ENCODE assay signal across 1 cellular context in the genomic region with DNA sequence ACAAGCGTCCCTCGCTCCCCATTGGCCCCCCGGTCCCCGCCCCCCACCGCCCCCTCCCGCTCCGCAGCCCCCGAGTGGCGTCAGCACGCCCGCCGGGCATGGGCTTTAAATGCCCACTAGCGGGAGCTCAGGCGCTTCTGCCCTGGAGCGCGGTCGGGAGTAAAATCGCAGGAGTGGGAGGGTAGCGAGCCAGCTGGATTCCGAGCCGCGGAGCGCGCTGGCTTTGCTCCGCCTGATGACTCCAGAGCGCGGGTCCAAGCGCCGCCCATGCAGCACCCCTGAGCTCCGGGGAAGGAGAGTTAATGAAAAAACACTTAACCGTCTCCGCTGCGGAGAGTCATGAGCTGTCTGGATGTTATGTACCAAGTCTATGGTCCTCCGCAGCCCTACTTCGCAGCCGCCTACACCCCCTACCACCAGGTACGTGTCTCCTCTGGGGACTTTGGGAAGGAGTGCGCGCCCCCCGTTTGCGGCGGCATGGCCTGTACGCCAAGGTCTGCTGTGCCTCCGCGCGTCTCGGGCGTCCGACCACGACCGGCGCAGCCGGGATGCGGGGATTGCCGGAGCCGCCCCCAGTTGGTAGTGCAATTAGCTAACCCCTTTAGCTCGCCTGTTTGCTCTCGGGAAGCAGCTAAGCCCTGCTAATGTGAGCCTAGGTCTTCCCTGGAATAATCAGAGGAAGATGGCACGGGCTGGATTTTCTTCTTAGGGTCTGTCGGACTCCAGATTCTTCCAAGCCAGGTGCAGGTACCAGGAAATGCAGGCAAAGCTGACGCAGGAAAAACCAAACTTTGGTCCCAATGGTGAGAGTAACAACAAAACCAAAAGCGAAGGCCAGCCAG.
TF ChIP-seq lines count a peak whose summit lies in the region.

A gene with protein sequence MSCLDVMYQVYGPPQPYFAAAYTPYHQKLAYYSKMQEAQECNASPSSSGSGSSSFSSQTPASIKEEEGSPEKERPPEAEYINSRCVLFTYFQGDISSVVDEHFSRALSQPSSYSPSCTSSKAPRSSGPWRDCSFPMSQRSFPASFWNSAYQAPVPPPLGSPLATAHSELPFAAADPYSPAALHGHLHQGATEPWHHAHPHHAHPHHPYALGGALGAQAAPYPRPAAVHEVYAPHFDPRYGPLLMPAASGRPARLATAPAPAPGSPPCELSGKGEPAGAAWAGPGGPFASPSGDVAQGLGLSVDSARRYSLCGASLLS (plus strand): TSS at position 134 of the 842 bp plus-strand sequence. CDS start 206 bp downstream, at position 340.

TF ChIP-seq in HepG2, 621 proteins besides CTCF, POLR2A, EP300 and RAD21 (continued from another document and continues in another):
- TF ChIP-seq, protein P1, sequence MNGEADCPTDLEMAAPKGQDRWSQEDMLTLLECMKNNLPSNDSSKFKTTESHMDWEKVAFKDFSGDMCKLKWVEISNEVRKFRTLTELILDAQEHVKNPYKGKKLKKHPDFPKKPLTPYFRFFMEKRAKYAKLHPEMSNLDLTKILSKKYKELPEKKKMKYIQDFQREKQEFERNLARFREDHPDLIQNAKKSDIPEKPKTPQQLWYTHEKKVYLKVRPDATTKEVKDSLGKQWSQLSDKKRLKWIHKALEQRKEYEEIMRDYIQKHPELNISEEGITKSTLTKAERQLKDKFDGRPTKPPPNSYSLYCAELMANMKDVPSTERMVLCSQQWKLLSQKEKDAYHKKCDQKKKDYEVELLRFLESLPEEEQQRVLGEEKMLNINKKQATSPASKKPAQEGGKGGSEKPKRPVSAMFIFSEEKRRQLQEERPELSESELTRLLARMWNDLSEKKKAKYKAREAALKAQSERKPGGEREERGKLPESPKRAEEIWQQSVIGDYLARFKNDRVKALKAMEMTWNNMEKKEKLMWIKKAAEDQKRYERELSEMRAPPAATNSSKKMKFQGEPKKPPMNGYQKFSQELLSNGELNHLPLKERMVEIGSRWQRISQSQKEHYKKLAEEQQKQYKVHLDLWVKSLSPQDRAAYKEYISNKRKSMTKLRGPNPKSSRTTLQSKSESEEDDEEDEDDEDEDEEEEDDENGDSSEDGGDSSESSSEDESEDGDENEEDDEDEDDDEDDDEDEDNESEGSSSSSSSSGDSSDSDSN (CRISPR knock-in tag; IDR thresholded peaks at IDR 0.05), result peak; percentile 34; the same call in 1 of the 2 replicates
- 0 out of 2 replicates have a peak, but pooled peaks have one; percentile 42 for TF ChIP-seq HNRNPL (IDR thresholded peaks at IDR 0.05; ENCODE audit: low read depth, low read length)
- peak; percentile 98 for TF ChIP-seq EZH2 (conservative IDR thresholded peaks at IDR 0.05; ENCODE audit: low read depth, low read length)
- TF ChIP-seq, protein P2, sequence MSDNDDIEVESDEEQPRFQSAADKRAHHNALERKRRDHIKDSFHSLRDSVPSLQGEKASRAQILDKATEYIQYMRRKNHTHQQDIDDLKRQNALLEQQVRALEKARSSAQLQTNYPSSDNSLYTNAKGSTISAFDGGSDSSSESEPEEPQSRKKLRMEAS (IDR thresholded peaks at IDR 0.05), result 0 out of 2 replicates have a peak, but pooled peaks have one; percentile 19
- TF ChIP-seq, protein P3, sequence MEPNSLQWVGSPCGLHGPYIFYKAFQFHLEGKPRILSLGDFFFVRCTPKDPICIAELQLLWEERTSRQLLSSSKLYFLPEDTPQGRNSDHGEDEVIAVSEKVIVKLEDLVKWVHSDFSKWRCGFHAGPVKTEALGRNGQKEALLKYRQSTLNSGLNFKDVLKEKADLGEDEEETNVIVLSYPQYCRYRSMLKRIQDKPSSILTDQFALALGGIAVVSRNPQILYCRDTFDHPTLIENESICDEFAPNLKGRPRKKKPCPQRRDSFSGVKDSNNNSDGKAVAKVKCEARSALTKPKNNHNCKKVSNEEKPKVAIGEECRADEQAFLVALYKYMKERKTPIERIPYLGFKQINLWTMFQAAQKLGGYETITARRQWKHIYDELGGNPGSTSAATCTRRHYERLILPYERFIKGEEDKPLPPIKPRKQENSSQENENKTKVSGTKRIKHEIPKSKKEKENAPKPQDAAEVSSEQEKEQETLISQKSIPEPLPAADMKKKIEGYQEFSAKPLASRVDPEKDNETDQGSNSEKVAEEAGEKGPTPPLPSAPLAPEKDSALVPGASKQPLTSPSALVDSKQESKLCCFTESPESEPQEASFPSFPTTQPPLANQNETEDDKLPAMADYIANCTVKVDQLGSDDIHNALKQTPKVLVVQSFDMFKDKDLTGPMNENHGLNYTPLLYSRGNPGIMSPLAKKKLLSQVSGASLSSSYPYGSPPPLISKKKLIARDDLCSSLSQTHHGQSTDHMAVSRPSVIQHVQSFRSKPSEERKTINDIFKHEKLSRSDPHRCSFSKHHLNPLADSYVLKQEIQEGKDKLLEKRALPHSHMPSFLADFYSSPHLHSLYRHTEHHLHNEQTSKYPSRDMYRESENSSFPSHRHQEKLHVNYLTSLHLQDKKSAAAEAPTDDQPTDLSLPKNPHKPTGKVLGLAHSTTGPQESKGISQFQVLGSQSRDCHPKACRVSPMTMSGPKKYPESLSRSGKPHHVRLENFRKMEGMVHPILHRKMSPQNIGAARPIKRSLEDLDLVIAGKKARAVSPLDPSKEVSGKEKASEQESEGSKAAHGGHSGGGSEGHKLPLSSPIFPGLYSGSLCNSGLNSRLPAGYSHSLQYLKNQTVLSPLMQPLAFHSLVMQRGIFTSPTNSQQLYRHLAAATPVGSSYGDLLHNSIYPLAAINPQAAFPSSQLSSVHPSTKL (CRISPR knock-in tag; IDR thresholded peaks at IDR 0.05), result no peak
- TF ChIP-seq ZNF547 (CRISPR knock-in tag; IDR thresholded peaks at IDR 0.05), result peak; percentile 57; the same call in 1 of the 2 replicates
- no peak for TF ChIP-seq PAF1 (CRISPR knock-in tag; IDR thresholded peaks at IDR 0.05)
- no peak for TF ChIP-seq CEBPB (IDR thresholded peaks at IDR 0.05; ENCODE audit: borderline replicate concordance, low read depth, low read length)
- no peak for TF ChIP-seq GABPA (IDR thresholded peaks at IDR 0.05; ENCODE audit: low read depth, low read length)
- no peak for TF ChIP-seq GABPA (CRISPR knock-in tag; IDR thresholded peaks at IDR 0.05; ENCODE audit: low read depth)
- TF ChIP-seq, protein P4, sequence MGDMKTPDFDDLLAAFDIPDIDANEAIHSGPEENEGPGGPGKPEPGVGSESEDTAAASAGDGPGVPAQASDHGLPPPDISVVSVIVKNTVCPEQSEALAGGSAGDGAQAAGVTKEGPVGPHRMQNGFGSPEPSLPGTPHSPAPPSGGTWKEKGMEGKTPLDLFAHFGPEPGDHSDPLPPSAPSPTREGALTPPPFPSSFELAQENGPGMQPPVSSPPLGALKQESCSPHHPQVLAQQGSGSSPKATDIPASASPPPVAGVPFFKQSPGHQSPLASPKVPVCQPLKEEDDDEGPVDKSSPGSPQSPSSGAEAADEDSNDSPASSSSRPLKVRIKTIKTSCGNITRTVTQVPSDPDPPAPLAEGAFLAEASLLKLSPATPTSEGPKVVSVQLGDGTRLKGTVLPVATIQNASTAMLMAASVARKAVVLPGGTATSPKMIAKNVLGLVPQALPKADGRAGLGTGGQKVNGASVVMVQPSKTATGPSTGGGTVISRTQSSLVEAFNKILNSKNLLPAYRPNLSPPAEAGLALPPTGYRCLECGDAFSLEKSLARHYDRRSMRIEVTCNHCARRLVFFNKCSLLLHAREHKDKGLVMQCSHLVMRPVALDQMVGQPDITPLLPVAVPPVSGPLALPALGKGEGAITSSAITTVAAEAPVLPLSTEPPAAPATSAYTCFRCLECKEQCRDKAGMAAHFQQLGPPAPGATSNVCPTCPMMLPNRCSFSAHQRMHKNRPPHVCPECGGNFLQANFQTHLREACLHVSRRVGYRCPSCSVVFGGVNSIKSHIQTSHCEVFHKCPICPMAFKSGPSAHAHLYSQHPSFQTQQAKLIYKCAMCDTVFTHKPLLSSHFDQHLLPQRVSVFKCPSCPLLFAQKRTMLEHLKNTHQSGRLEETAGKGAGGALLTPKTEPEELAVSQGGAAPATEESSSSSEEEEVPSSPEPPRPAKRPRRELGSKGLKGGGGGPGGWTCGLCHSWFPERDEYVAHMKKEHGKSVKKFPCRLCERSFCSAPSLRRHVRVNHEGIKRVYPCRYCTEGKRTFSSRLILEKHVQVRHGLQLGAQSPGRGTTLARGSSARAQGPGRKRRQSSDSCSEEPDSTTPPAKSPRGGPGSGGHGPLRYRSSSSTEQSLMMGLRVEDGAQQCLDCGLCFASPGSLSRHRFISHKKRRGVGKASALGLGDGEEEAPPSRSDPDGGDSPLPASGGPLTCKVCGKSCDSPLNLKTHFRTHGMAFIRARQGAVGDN (CRISPR knock-in tag; IDR thresholded peaks at IDR 0.05), result peak; percentile 46; the same call in 1 of the 2 replicates
- no peak for TF ChIP-seq ZNF747 (CRISPR knock-in tag; IDR thresholded peaks at IDR 0.05; ENCODE audit: borderline replicate concordance)
- TF ChIP-seq ATRX (CRISPR knock-in tag; IDR thresholded peaks at IDR 0.05; ENCODE audit: borderline replicate concordance), result no peak
- TF ChIP-seq KMT2A (CRISPR knock-in tag; IDR thresholded peaks at IDR 0.05), result no peak
- TF ChIP-seq REXO4 (CRISPR knock-in tag; IDR thresholded peaks at IDR 0.05; ENCODE audit: borderline replicate concordance), result no peak
- TF ChIP-seq, protein P5, sequence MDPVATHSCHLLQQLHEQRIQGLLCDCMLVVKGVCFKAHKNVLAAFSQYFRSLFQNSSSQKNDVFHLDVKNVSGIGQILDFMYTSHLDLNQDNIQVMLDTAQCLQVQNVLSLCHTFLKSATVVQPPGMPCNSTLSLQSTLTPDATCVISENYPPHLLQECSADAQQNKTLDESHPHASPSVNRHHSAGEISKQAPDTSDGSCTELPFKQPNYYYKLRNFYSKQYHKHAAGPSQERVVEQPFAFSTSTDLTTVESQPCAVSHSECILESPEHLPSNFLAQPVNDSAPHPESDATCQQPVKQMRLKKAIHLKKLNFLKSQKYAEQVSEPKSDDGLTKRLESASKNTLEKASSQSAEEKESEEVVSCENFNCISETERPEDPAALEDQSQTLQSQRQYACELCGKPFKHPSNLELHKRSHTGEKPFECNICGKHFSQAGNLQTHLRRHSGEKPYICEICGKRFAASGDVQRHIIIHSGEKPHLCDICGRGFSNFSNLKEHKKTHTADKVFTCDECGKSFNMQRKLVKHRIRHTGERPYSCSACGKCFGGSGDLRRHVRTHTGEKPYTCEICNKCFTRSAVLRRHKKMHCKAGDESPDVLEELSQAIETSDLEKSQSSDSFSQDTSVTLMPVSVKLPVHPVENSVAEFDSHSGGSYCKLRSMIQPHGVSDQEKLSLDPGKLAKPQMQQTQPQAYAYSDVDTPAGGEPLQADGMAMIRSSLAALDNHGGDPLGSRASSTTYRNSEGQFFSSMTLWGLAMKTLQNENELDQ (CRISPR knock-in tag; IDR thresholded peaks at IDR 0.05; ENCODE audit: borderline replicate concordance), result no peak
- TF ChIP-seq RXRA (CRISPR knock-in tag; IDR thresholded peaks at IDR 0.05), result no peak
- TF ChIP-seq ZNF605 (CRISPR knock-in tag; IDR thresholded peaks at IDR 0.05), result no peak
- TF ChIP-seq POGZ (CRISPR knock-in tag; IDR thresholded peaks at IDR 0.05), result no peak
- no peak for TF ChIP-seq MYNN (CRISPR knock-in tag; IDR thresholded peaks at IDR 0.05; ENCODE audit: low read depth)
- TF ChIP-seq, protein P6, sequence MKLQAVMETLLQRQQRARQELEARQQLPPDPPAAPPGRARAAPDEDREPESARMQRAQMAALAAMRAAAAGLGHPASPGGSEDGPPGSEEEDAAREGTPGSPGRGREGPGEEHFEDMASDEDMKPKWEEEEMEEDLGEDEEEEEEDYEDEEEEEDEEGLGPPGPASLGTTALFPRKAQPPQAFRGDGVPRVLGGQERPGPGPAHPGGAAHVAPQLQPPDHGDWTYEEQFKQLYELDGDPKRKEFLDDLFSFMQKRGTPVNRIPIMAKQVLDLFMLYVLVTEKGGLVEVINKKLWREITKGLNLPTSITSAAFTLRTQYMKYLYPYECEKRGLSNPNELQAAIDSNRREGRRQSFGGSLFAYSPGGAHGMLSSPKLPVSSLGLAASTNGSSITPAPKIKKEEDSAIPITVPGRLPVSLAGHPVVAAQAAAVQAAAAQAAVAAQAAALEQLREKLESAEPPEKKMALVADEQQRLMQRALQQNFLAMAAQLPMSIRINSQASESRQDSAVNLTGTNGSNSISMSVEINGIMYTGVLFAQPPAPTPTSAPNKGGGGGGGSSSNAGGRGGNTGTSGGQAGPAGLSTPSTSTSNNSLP (IDR thresholded peaks at IDR 0.05; ENCODE audit: low read depth, low read length), result no peak
- TF ChIP-seq, protein P7, sequence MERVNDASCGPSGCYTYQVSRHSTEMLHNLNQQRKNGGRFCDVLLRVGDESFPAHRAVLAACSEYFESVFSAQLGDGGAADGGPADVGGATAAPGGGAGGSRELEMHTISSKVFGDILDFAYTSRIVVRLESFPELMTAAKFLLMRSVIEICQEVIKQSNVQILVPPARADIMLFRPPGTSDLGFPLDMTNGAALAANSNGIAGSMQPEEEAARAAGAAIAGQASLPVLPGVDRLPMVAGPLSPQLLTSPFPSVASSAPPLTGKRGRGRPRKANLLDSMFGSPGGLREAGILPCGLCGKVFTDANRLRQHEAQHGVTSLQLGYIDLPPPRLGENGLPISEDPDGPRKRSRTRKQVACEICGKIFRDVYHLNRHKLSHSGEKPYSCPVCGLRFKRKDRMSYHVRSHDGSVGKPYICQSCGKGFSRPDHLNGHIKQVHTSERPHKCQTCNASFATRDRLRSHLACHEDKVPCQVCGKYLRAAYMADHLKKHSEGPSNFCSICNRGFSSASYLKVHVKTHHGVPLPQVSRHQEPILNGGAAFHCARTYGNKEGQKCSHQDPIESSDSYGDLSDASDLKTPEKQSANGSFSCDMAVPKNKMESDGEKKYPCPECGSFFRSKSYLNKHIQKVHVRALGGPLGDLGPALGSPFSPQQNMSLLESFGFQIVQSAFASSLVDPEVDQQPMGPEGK (CRISPR knock-in tag; IDR thresholded peaks at IDR 0.05), result peak; percentile 32; the same call in 1 of the 2 replicates
- TF ChIP-seq, protein P8, sequence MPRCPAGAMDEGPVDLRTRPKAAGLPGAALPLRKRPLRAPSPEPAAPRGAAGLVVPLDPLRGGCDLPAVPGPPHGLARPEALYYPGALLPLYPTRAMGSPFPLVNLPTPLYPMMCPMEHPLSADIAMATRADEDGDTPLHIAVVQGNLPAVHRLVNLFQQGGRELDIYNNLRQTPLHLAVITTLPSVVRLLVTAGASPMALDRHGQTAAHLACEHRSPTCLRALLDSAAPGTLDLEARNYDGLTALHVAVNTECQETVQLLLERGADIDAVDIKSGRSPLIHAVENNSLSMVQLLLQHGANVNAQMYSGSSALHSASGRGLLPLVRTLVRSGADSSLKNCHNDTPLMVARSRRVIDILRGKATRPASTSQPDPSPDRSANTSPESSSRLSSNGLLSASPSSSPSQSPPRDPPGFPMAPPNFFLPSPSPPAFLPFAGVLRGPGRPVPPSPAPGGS (CRISPR knock-in tag; IDR thresholded peaks at IDR 0.05), result 0 out of 2 replicates have a peak, but pooled peaks have one; percentile 43
- no peak for TF ChIP-seq PPARG (CRISPR knock-in tag; conservative IDR thresholded peaks at IDR 0.05)
- TF ChIP-seq, protein P9, sequence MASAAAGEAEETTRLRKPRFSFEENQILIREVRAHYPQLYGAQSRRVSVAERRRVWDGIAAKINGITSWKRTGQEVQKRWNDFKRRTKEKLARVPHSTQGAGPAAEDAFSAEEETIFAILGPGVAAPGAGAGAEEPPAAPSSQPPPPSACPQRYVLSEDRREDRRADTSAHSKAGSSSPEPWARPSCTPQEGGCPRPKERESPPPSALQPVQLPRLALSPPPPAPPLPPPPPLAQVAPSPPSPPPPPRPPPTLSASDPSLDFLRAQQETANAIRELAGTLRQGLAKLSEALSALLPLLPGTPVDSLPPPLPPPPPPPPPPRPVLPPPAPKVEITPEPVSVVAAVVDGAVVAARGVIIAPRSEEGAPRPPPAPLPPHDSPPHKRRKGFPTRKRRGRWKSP (CRISPR knock-in tag; IDR thresholded peaks at IDR 0.05), result peak; percentile 35; the same call in 1 of the 2 replicates
- TF ChIP-seq KDM6A (CRISPR knock-in tag; IDR thresholded peaks at IDR 0.05; ENCODE audit: low read depth), result no peak
